1 cellular context compared by ENCODE assay signal in genomic region chr10:67230680-67231500, GRCh38.
TF ChIP-seq lines count a peak whose summit lies in the region.

No MANE protein-coding gene starts in this region.

TF ChIP-seq in H1, 55 proteins besides CTCF, POLR2A, EP300 and RAD21:
- TF ChIP-seq RBBP5 (IDR thresholded peaks at IDR 0.05; ENCODE audit: borderline replicate concordance, low read depth, low read length) (peak; percentile 84; the same call in 1 of the 2 replicates), ASH2L (IDR thresholded peaks at IDR 0.05; ENCODE audit: low read length) (peak; percentile 65), KDM4A (IDR thresholded peaks at IDR 0.05; ENCODE audit: low read depth, low read length, severe bottlenecking) (peak; percentile 22), YY1 (IDR thresholded peaks at IDR 0.05; ENCODE audit: low read depth, low read length) (peak; percentile 30; the same call in 1 of the 2 replicates)
